8 cellular contexts compared by ENCODE assay signal in genomic region chr22:41857160-41857859, GRCh38. TPM values are rescaled to one million over a fixed set of nuclear protein-coding genes. Genes with fewer than 3 reads are reported as not detected.
DNase-seq lines count a peak whose midpoint lies in the region; ATAC-seq and TF ChIP-seq lines count a peak whose summit lies in the region.

No MANE protein-coding gene starts in this region.

- DNase-seq in NCI-H1694 treated with DMSO at 0.1 percent for 48 hours (lab: John Stamatoyannopoulos, UW) (peak; percentile 42), lung microvascular endothelial cell (ENCODE audit: low read depth in 2 of 2) (peak; percentile 65 to 72)
- DNase-seq in activated CD4-positive, alpha-beta T cell treated with anti-CD3 and anti-CD28 coated beads for 24 hours (ENCODE audit: low read depth in 2 of 2) = peak; percentile 69 to 72
- DNase-seq in stimulated activated CD8-positive, alpha-beta memory T cell treated with anti-CD3 and anti-CD28 coated beads, Interleukin-4, amount 100 ng/mL, for 1 hour (ENCODE audit: low read depth in 2 of 2, low spot score in 1 of 2) = peak; percentile 37 to 47

- ATAC-seq in GM21576 (IDR thresholded peaks at IDR 0.05; ENCODE audit: unreplicated experiment) (no peak), HG03469 (IDR thresholded peaks at IDR 0.05; ENCODE audit: unreplicated experiment) (no peak)

- peak overlapping the region; percentile 4 for H3K27ac ChIP-seq in cingulate gyrus (ENCODE audit: low read depth, low read length)

- peak; percentile 76 for TF ChIP-seq CTCF in GM12874 (IDR thresholded peaks at IDR 0.05; ENCODE audit: insufficient read depth, low read depth, low read length)

RNA-seq across cellular contexts. Expression of gene SREBF2, which starts 24.4 kb away (rescaled TPM):
- 36.4 and 47.2 TPM in 2 replicates for total RNA-seq in lung microvascular endothelial cell

RNA-seq across cellular contexts. Expression of gene CCDC134, which starts 56.8 kb away (rescaled TPM):
- 2.4 and 4.8 TPM in 2 replicates for total RNA-seq in lung microvascular endothelial cell

RNA-seq across cellular contexts. Expression of gene SHISA8, which starts 57.6 kb away (rescaled TPM):
- total RNA-seq in lung microvascular endothelial cell = not detected in 2 replicates
